ENCODE assay signal across 8 cellular contexts in genomic region chr6:41074692-41075436, GRCh38. TPM values are rescaled to one million over a fixed set of nuclear protein-coding genes. Genes with fewer than 3 reads are reported as not detected.
DNase-seq lines count a peak whose midpoint lies in the region; ATAC-seq and TF ChIP-seq lines count a peak whose summit lies in the region.

No MANE protein-coding gene starts in this region.

- H3K27me3 ChIP-seq in right lobe of liver (no peaks in the 10 kb centered on the region), vagina (no peaks in the 10 kb centered on the region)

- H3K4me3 ChIP-seq in astrocyte of the cerebellum (ENCODE audit: low read depth, low read length), result peak overlapping the region; percentile 88
- peak overlapping the region; percentile 80 to 92 (median 88) for H3K4me3 ChIP-seq in right lobe of liver
- peak overlapping the region; percentile 91 to 96 for H3K4me3 ChIP-seq in vagina

- H3K36me3 ChIP-seq in right lobe of liver (peaks cover 0 to 9% (median 2%) of the 10 kb centered on the region in 4 donors), vagina (peaks cover 0 to 11% of the 10 kb centered on the region in 2 donors)

- TF ChIP-seq CTCF in astrocyte of the cerebellum (IDR thresholded peaks at IDR 0.05; ENCODE audit: low read depth, low read length, missing control alignments) (no peak), right lobe of liver (IDR thresholded peaks at IDR 0.05) (no peak), vagina (IDR thresholded peaks at IDR 0.05) (no peak)

- 13% methylated on average over 11 of the region's 11 CpGs for WGBS in right lobe of liver (ENCODE audit: insufficient coverage, low coverage, low lambda C conversion rate, missing lambda C conversion rate)

- peak overlapping the region; percentile 95 to 99 (median 98) for H3K27ac ChIP-seq in right lobe of liver
- H3K27ac ChIP-seq in vagina, result peak overlapping the region; percentile 99

- in situ Hi-C loops in astrocyte of the cerebellum (cut with HindIII; ENCODE audit: low sequenced_read_pairs), result loop anchor here (25.0 kb wide), 1 partner anchor 1713 kb away; no protein-coding TSS in a partner anchor

- no peaks in the 10 kb centered on the region for H3K9me3 ChIP-seq in right lobe of liver
- no peaks in the 10 kb centered on the region for H3K9me3 ChIP-seq in vagina

- no peak for TF ChIP-seq POLR2A in right lobe of liver (IDR thresholded peaks at IDR 0.05)
- no peak for TF ChIP-seq POLR2A in vagina (IDR thresholded peaks at IDR 0.05)

- DNase-seq in left cardiac atrium, result peak; percentile 27
- no peak for DNase-seq in Right ventricle myocardium superior
- no peak for DNase-seq in astrocyte of the cerebellum (ENCODE audit: low read depth)
- peak; percentile 45 to 81 (median 70) for DNase-seq in right lobe of liver
- no peak for DNase-seq in vagina (ENCODE audit: extremely low spot score in 2 of 2)
- no peak for DNase-seq in hypothalamus (lab: John Stamatoyannopoulos, UW)
- no peak for DNase-seq in islet precursor cell

- intact Hi-C loops in left cardiac atrium (cut with DNase I) (no loop called here), Right ventricle myocardium superior (cut with DNase I) (no loop called here), right lobe of liver (cut with DNase I) (no loop called here), vagina (cut with DNase I) (no loop called here)

- ATAC-seq in left cardiac atrium (no peak), Right ventricle myocardium superior (ENCODE audit: poor library complexity) (no peak), right lobe of liver (no peak), GM21723 (IDR thresholded peaks at IDR 0.05; ENCODE audit: unreplicated experiment) (no peak)

- H3K4me1 ChIP-seq in right lobe of liver (peaks cover 0 to 44% (median 9%) of the 10 kb centered on the region in 4 donors), vagina (peaks cover 37% of the 10 kb centered on the region)

RNA-seq across cellular contexts. Expression of gene NFYA, which starts 2.1 kb away (rescaled TPM):
- total RNA-seq in left cardiac atrium (10 to 100 TPM; 11.5 to 11.8 TPM), Right ventricle myocardium superior (9.5 TPM), right lobe of liver (10 to 100 TPM in 1 of 6 experiments, 1 to 10 TPM in 5; 6.4 to 11.7 (median 7.7) TPM), vagina (22.8 TPM)

RNA-seq across cellular contexts. Expression of gene OARD1, which starts 2.7 kb away (rescaled TPM):
- total RNA-seq in left cardiac atrium (10 to 100 TPM; 13.9 to 16.3 TPM), Right ventricle myocardium superior (19.7 TPM), right lobe of liver (10 to 100 TPM; 14.8 to 26.2 (median 21.7) TPM), vagina (14.7 TPM)

RNA-seq across cellular contexts. Expression of gene APOBEC2, which starts 21.9 kb away (rescaled TPM):
- total RNA-seq in left cardiac atrium (100 to 1,000 TPM in 1 of 2 donors, 10 to 100 TPM in 1; 42.1 to 103 TPM), Right ventricle myocardium superior (211 TPM), right lobe of liver (not detected), vagina (not detected)

RNA-seq across cellular contexts. Expression of gene TSPO2, which starts 32.6 kb away (rescaled TPM):
- not detected for total RNA-seq in left cardiac atrium
- not detected for total RNA-seq in Right ventricle myocardium superior
- total RNA-seq in right lobe of liver, result under 1 TPM; 0.22 to 0.86 (median 0.52) TPM
- not detected for total RNA-seq in vagina

RNA-seq across cellular contexts. Expression of gene UNC5CL, which starts 35.8 kb away (rescaled TPM):
- total RNA-seq in left cardiac atrium (under 1 TPM; 0.27 to 0.86 TPM), Right ventricle myocardium superior (0.40 TPM), right lobe of liver (10 to 100 TPM in 4 of 6 experiments, 1 to 10 TPM in 2; 5.0 to 35.7 (median 13.5) TPM), vagina (0.25 TPM)

Comparison
In these comparisons a context has a peak if more than half of its experiments do, and no peak if none do; other contexts are left out.
1. DNase-seq: peak in left cardiac atrium (single experiment) and right lobe of liver (3 of 3); none in Right ventricle myocardium superior (single experiment), astrocyte of the cerebellum (single experiment), vagina (0 of 2), hypothalamus (0 of 51) and islet precursor cell (single experiment).
2. RNA of gene APOBEC2, which starts 21.9 kb away (total RNA-seq): 211 TPM in Right ventricle myocardium superior (single experiment) and 42.1 to 103 TPM in left cardiac atrium; not detected in right lobe of liver and not detected in vagina (single experiment); every median in the first group is over 10 times any median in the second.
3. Peak in every context shown above with its lines, with median percentiles within 50 percentile points of each other: H3K4me3 ChIP-seq.